Comparison of ENCODE assay signal across 1 cellular context in genomic region chr1:63877021-63877767, GRCh38.
TF ChIP-seq lines count a peak whose summit lies in the region.

No MANE protein-coding gene starts in this region.

TF ChIP-seq in GM23338, 12 proteins besides CTCF, POLR2A, EP300 and RAD21 (continued from another document):
- TF ChIP-seq, protein P1, sequence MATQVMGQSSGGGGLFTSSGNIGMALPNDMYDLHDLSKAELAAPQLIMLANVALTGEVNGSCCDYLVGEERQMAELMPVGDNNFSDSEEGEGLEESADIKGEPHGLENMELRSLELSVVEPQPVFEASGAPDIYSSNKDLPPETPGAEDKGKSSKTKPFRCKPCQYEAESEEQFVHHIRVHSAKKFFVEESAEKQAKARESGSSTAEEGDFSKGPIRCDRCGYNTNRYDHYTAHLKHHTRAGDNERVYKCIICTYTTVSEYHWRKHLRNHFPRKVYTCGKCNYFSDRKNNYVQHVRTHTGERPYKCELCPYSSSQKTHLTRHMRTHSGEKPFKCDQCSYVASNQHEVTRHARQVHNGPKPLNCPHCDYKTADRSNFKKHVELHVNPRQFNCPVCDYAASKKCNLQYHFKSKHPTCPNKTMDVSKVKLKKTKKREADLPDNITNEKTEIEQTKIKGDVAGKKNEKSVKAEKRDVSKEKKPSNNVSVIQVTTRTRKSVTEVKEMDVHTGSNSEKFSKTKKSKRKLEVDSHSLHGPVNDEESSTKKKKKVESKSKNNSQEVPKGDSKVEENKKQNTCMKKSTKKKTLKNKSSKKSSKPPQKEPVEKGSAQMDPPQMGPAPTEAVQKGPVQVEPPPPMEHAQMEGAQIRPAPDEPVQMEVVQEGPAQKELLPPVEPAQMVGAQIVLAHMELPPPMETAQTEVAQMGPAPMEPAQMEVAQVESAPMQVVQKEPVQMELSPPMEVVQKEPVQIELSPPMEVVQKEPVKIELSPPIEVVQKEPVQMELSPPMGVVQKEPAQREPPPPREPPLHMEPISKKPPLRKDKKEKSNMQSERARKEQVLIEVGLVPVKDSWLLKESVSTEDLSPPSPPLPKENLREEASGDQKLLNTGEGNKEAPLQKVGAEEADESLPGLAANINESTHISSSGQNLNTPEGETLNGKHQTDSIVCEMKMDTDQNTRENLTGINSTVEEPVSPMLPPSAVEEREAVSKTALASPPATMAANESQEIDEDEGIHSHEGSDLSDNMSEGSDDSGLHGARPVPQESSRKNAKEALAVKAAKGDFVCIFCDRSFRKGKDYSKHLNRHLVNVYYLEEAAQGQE (IDR thresholded peaks at IDR 0.05; ENCODE audit: unreplicated experiment): no peak
- TF ChIP-seq EZH2 (IDR thresholded peaks at IDR 0.05; ENCODE audit: low read depth, unreplicated experiment) (no peak), JUNB (IDR thresholded peaks at IDR 0.05; ENCODE audit: unreplicated experiment) (no peak), ZNF114 (CRISPR knock-in tag; IDR thresholded peaks at IDR 0.05) (no peak), POLR2AphosphoS5 (IDR thresholded peaks at IDR 0.05; ENCODE audit: low read depth) (no peak), ZNF331 (CRISPR knock-in tag; IDR thresholded peaks at IDR 0.05; ENCODE audit: low read depth) (no peak)
- TF ChIP-seq, protein P2, sequence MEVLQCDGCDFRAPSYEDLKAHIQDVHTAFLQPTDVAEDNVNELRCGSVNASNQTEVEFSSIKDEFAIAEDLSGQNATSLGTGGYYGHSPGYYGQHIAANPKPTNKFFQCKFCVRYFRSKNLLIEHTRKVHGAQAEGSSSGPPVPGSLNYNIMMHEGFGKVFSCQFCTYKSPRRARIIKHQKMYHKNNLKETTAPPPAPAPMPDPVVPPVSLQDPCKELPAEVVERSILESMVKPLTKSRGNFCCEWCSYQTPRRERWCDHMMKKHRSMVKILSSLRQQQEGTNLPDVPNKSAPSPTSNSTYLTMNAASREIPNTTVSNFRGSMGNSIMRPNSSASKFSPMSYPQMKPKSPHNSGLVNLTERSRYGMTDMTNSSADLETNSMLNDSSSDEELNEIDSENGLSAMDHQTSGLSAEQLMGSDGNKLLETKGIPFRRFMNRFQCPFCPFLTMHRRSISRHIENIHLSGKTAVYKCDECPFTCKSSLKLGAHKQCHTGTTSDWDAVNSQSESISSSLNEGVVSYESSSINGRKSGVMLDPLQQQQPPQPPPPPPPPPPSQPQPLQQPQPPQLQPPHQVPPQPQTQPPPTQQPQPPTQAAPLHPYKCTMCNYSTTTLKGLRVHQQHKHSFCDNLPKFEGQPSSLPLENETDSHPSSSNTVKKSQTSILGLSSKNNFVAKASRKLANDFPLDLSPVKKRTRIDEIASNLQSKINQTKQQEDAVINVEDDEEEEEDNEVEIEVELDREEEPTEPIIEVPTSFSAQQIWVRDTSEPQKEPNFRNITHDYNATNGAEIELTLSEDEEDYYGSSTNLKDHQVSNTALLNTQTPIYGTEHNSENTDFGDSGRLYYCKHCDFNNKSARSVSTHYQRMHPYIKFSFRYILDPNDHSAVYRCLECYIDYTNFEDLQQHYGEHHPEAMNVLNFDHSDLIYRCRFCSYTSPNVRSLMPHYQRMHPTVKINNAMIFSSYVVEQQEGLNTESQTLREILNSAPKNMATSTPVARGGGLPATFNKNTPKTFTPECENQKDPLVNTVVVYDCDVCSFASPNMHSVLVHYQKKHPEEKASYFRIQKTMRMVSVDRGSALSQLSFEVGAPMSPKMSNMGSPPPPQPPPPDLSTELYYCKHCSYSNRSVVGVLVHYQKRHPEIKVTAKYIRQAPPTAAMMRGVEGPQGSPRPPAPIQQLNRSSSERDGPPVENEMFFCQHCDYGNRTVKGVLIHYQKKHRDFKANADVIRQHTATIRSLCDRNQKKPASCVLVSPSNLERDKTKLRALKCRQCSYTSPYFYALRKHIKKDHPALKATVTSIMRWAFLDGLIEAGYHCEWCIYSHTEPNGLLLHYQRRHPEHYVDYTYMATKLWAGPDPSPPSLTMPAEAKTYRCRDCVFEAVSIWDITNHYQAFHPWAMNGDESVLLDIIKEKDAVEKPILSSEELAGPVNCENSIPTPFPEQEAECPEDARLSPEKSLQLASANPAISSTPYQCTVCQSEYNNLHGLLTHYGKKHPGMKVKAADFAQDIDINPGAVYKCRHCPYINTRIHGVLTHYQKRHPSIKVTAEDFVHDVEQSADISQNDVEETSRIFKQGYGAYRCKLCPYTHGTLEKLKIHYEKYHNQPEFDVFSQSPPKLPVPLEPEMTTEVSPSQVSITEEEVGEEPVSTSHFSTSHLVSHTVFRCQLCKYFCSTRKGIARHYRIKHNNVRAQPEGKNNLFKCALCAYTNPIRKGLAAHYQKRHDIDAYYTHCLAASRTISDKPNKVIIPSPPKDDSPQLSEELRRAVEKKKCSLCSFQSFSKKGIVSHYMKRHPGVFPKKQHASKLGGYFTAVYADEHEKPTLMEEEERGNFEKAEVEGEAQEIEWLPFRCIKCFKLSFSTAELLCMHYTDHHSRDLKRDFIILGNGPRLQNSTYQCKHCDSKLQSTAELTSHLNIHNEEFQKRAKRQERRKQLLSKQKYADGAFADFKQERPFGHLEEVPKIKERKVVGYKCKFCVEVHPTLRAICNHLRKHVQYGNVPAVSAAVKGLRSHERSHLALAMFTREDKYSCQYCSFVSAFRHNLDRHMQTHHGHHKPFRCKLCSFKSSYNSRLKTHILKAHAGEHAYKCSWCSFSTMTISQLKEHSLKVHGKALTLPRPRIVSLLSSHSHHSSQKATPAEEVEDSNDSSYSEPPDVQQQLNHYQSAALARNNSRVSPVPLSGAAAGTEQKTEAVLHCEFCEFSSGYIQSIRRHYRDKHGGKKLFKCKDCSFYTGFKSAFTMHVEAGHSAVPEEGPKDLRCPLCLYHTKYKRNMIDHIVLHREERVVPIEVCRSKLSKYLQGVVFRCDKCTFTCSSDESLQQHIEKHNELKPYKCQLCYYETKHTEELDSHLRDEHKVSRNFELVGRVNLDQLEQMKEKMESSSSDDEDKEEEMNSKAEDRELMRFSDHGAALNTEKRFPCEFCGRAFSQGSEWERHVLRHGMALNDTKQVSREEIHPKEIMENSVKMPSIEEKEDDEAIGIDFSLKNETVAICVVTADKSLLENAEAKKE (CRISPR knock-in tag; IDR thresholded peaks at IDR 0.05): no peak
